ENCODE assay signal across 9 cellular contexts in the genomic region with DNA sequence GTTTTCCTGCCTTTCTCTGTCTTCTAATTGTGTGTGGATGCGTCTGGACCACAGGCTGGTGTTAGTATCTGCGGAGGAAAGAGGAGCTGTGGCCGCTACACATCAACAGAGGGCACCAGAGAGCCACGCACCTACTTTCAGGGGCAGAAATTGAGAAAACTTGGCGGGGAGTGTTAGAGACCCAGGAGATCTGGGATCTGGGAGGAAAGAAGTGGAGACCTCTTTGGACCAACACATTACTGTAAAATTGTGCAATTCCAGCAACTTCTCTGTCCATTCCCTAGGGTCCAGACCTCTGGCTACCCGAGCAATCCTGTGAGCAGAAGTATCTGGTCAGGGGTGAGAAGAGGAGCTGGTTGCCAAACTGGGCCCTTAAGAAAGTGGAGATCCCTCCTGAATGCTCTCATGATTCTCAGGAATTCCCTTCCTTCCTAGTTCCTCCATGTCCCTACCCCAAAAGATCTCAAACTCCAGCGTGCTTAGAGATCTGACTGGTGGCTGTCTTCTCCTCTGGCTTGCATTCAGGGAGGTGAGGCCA. TPM values are rescaled to one million over a fixed set of nuclear protein-coding genes. Genes with fewer than 3 reads are reported as not detected.
DNase-seq lines count a peak whose midpoint lies in the region; ATAC-seq, FAIRE-seq and TF ChIP-seq lines count a peak whose summit lies in the region.
"Had no signal": no experiment of that assay in that cellular context is flagged by ENCODE, and none has a peak within 500 bp of the region (broad histone marks: within the 10 kb centered on the region; RNA-seq: fewer than 3 reads in every experiment).

No MANE protein-coding gene starts in this region.

- H3K4me1 ChIP-seq in stomach, result peaks cover 11 to 44% (median 25%) of the 10 kb centered on the region in 4 donors

- no peak for ATAC-seq in HG02571 (IDR thresholded peaks at IDR 0.05; ENCODE audit: unreplicated experiment)

- H3K27me3 ChIP-seq in stomach, result peaks cover 0 to 52% (median 22%) of the 10 kb centered on the region in 3 donors

- H3K36me3 Mint-ChIP-seq in mesothelial cell of epicardium, result no peaks in the 10 kb centered on the region

- peaks cover 6% of the 10 kb centered on the region for H3K27me3 Mint-ChIP-seq in mesothelial cell of epicardium (ENCODE audit: low read depth)

- H3K36me3 ChIP-seq in stomach, result no peaks in the 10 kb centered on the region
- H3K36me3 ChIP-seq: neutrophil had no signal

- peaks cover 46% of the 10 kb centered on the region for H3K4me1 Mint-ChIP-seq in mesothelial cell of epicardium

- no peak for TF ChIP-seq POLR2A in stomach (IDR thresholded peaks at IDR 0.05)

- FAIRE-seq in endometrium (lab: Jason Lieb, UNC), result peak; percentile 55

- intact Hi-C loops in stomach (cut with DNase I; ENCODE audit: low total_unique reads), result loop anchor here (10.0 kb wide), 1 partner anchor 123 kb away; no protein-coding TSS in a partner anchor

- peak; percentile 26 for DNase-seq in activated gamma-delta T cell treated with Interleukin-2 at 50 U/mL for 16 hours
- no peak for DNase-seq in activated gamma-delta T cell (lab: John Stamatoyannopoulos, UW)
- peak; percentile 39 for DNase-seq in NCI-H2029 (lab: John Stamatoyannopoulos, UW)
- peak; percentile 65 for DNase-seq in activated CD4-positive, alpha-beta T cell treated with anti-CD3 and anti-CD28 coated beads for 48 hours
- DNase-seq in mesothelial cell of epicardium (ENCODE audit: low spot score in 2 of 2, unreplicated experiment in 2 of 2), result peak; percentile 48 to 85
- DNase-seq in stomach, result peak; percentile 58

- peak overlapping the region; percentile 77 for H3K4me3 Mint-ChIP-seq in mesothelial cell of epicardium

- 20 to 28% (median 22%) methylated on average over 7 of the region's 7 CpGs for WGBS in stomach, 5 donors

- no peaks in the 10 kb centered on the region for H3K9me3 ChIP-seq in stomach
- H3K9me3 ChIP-seq: neutrophil had no signal

- TF ChIP-seq CTCF in mesothelial cell of epicardium (IDR thresholded peaks at IDR 0.05; ENCODE audit: unreplicated experiment) (peak; percentile 75), stomach (IDR thresholded peaks at IDR 0.05) (peak in 5 of 7 experiments; percentile 50 to 89 (median 80))

- no peak overlapping the region for H3K4me3 ChIP-seq in stomach

- H3K9me3 Mint-ChIP-seq in mesothelial cell of epicardium, result no peaks in the 10 kb centered on the region

- H3K27ac ChIP-seq in stomach, result peak overlapping the region; percentile 28 to 93 (median 79)
- H3K27ac ChIP-seq: neutrophil had no signal

- H3K27ac Mint-ChIP-seq in mesothelial cell of epicardium, result peak overlapping the region; percentile 62

- no peak for TF ChIP-seq EP300 in stomach (IDR thresholded peaks at IDR 0.05)

RNA-seq across cellular contexts. Expression of gene KIRREL1, which starts 1.3 kb away (rescaled TPM):
- total RNA-seq in mesothelial cell of epicardium, result 178 to 189 TPM (median 180 TPM) in 3 replicates
- 10 to 100 TPM in 3 of 5 donors, 1 to 10 TPM in 2; 3.2 to 27.9 (median 10.7) TPM for total RNA-seq in stomach
- 1 to 10 TPM; 2.8 to 4.3 (median 4.0) TPM for polyA plus RNA-seq in stomach
